In genomic region chr7:70568674-70569334, GRCh38 we compare ENCODE assay signal across 15 cellular contexts.
DNase-seq lines count a peak whose midpoint lies in the region; ATAC-seq, FAIRE-seq and TF ChIP-seq lines count a peak whose summit lies in the region.
"Had no signal": no experiment of that assay in that cellular context is flagged by ENCODE, and none has a peak within 500 bp of the region (broad histone marks: within the 10 kb centered on the region; RNA-seq: fewer than 3 reads in every experiment).

No MANE protein-coding gene starts in this region.

- DNase-seq in NCI-H1092 (lab: John Stamatoyannopoulos, UW) (peak; percentile 54), K562 (ENCODE audit: extremely low read depth in 1 of 4, low spot score in 3 of 4) (peak in 2 of 4 experiments; percentile 51 to 71), right lobe of liver (peak; percentile 79 to 93 (median 83)), DMS153 (lab: John Stamatoyannopoulos, UW) (no peak), NCI-H226 (no peak)
- no peak for DNase-seq in effector memory CD4-positive, alpha-beta T cell
- no peak for DNase-seq in activated CD4-positive, alpha-beta T cell treated with anti-CD3 and anti-CD28 coated beads, Interleukin-2, amount 50 U/mL, for 1 hour
- DNase-seq: activated CD4-positive, CD25-positive, alpha-beta regulatory T cell; activated CD8-positive, alpha-beta memory T cell treated with anti-CD3 and anti-CD28 coated beads, Interleukin-2, amount 10 ng/mL, durations not matched to agents 7 days and 5 days; activated naive CD4-positive, alpha-beta T cell treated with Interleukin-2 at 50 U/mL for 16 hours; central memory CD4-positive, alpha-beta T cell; stimulated activated CD4-positive, alpha-beta T cell treated with anti-CD3 and anti-CD28 coated beads, Interleukin-12 subunit alpha, Interleukin-12 subunit beta, amount 100 ng/mL, for 4 hours; T-helper 1 cell had no signal

- TF ChIP-seq POLR2A in K562 (conservative IDR thresholded peaks at IDR 0.05) (no peak), right lobe of liver (IDR thresholded peaks at IDR 0.05) (no peak)

- CTCF ChIA-PET in K562 (lab: Yijun Ruan, JAX; ENCODE audit: low intra/inter-chr PET ratio), result no interaction called here

- H3K4me2 ChIP-seq in K562 (ENCODE audit: insufficient read depth, low read length), result peak overlapping the region; percentile 38; the same call in 1 of the 2 replicates
- H3K4me2 ChIP-seq: GM23338 had no signal

- no peaks in the 10 kb centered on the region for H3K9me1 ChIP-seq in K562 (ENCODE audit: control insufficient read depth, insufficient read depth, low read length)

- peak; percentile 96 for TF ChIP-seq EP300 in K562 (IDR thresholded peaks at IDR 0.05; ENCODE audit: low read length)

- H3K36me3 ChIP-seq in K562 (ENCODE audit: control insufficient read depth, insufficient read depth, low read length), result no peaks in the 10 kb centered on the region
- no peaks in the 10 kb centered on the region for H3K36me3 ChIP-seq in right lobe of liver
- no peaks in the 10 kb centered on the region for H3K36me3 ChIP-seq in effector memory CD4-positive, alpha-beta T cell (ENCODE audit: control insufficient read depth, insufficient read depth, low read length)

- peaks cover 3 to 26% of the 10 kb centered on the region in 2 experiments; a peak in 3 of 5 replicates for H3K4me1 ChIP-seq in K562 (replicated peaks in 1 of 2; ENCODE audit: control insufficient read depth in 2 of 2, insufficient read depth in 2 of 2, low read length in 2 of 2)
- H3K4me1 ChIP-seq in right lobe of liver, result peaks cover 0 to 81% (median 23%) of the 10 kb centered on the region in 4 donors
- no peaks in the 10 kb centered on the region for H3K4me1 ChIP-seq in effector memory CD4-positive, alpha-beta T cell (ENCODE audit: control insufficient read depth, insufficient read depth, low read length, poor library complexity, severe bottlenecking)

- H3K9ac ChIP-seq in K562 (ENCODE audit: insufficient read depth in 1 of 2, low read depth in 2 of 2, low read length in 2 of 2), result no peak overlapping the region

- FAIRE-seq in K562 (lab: Jason Lieb, UNC), result peak; percentile 74

- H3K9me3 ChIP-seq in K562 (replicated peaks; ENCODE audit: control insufficient read depth, insufficient read depth, low read depth, low read length) (no peaks in the 10 kb centered on the region), right lobe of liver (no peaks in the 10 kb centered on the region)
- no peaks in the 10 kb centered on the region for H3K9me3 ChIP-seq in effector memory CD4-positive, alpha-beta T cell (ENCODE audit: control insufficient read depth, low read length)

- in situ Hi-C loops in K562 (cut with MboI), result no loop called here

- H3K27ac ChIP-seq in 22Rv1, result peak overlapping the region; percentile 26
- H3K27ac ChIP-seq in K562 (ENCODE audit: extremely low read depth, low read depth, low read length), result peak overlapping the region; percentile 48
- peak overlapping the region in 2 of 3 donors; percentile 54 to 66 for H3K27ac ChIP-seq in right lobe of liver
- H3K27ac ChIP-seq in effector memory CD4-positive, alpha-beta T cell (ENCODE audit: insufficient read depth, low read length, poor library complexity, severe bottlenecking), result no peak overlapping the region

- intact Hi-C loops in K562 (cut with micrococcal nuclease) (no loop called here), right lobe of liver (cut with DNase I) (no loop called here)

- peaks cover 5% of the 10 kb centered on the region; the same call in 1 of the 2 replicates for H4K20me1 ChIP-seq in K562 (replicated peaks; ENCODE audit: control insufficient read depth, insufficient read depth, low read length)

- no peaks in the 10 kb centered on the region for H3K79me2 ChIP-seq in K562 (ENCODE audit: control insufficient read depth, insufficient read depth, low read length)

- POLR2A ChIA-PET in K562 (lab: Yijun Ruan, JAX), result interaction anchor here (0.5 to 1.7 kb wide), 2 partner anchors 12 to 19 kb away, joined by 3 to 4 read pairs; no protein-coding TSS in a partner anchor

- H3K4me3 ChIP-seq in K562 (no peak overlapping the region), right lobe of liver (no peak overlapping the region)
- no peak overlapping the region for H3K4me3 ChIP-seq in effector memory CD4-positive, alpha-beta T cell (ENCODE audit: insufficient read depth, low read depth, low read length, poor library complexity, severe bottlenecking)
- H3K4me3 ChIP-seq: GM23338 had no signal

- H3K27me3 ChIP-seq in K562 (ENCODE audit: control insufficient read depth in 2 of 2, insufficient read depth in 2 of 2, low read length in 2 of 2) (no peaks in the 10 kb centered on the region; a peak in 1 of 5 replicates), right lobe of liver (no peaks in the 10 kb centered on the region)
- no peaks in the 10 kb centered on the region for H3K27me3 ChIP-seq in effector memory CD4-positive, alpha-beta T cell (replicated peaks; ENCODE audit: control insufficient read depth, insufficient read depth, low read length, poor library complexity, severe bottlenecking)

- 0 out of 4 replicates have a peak, but pooled peaks of 1 of the 2 experiments have one; percentile 15 for TF ChIP-seq RAD21 in K562 (CRISPR knock-in tag; conservative IDR thresholded peaks at IDR 0.05 in 1 of 2, IDR thresholded peaks at IDR 0.05 in 1 of 2)

- under 1% methylated on average over 8 of the region's 8 CpGs for WGBS in K562 (ENCODE audit: insufficient coverage, low coverage, missing lambda C conversion rate)
- WGBS in right lobe of liver (ENCODE audit: insufficient coverage, low coverage, low lambda C conversion rate, missing lambda C conversion rate), result 30% methylated on average over 7 of the region's 8 CpGs

- no TSS peak for BruUV-seq in K562 (replicated peaks; lab: Mats Ljungman, UMichigan)

- no peak overlapping the region for H2AFZ ChIP-seq in K562 (ENCODE audit: low read depth, low read length)
- H2AFZ ChIP-seq: GM23338 had no signal

- TF ChIP-seq CTCF in 22Rv1 (IDR thresholded peaks at IDR 0.05) (0 out of 2 replicates have a peak, but pooled peaks have one; percentile 18), K562 (IDR thresholded peaks at IDR 0.05 in 2 of 3, conservative IDR thresholded peaks at IDR 0.05 in 1 of 3; ENCODE audit: insufficient read depth in 2 of 3, low read depth in 1 of 3, low read length in 3 of 3) (0 out of 6 replicates have a peak, but pooled peaks of 1 of the 3 experiments have one; percentile 4), right lobe of liver (IDR thresholded peaks at IDR 0.05) (peak in 1 of 4 donors; percentile 8)

- peak; percentile 81 for ATAC-seq in K562
- ATAC-seq in right lobe of liver, result peak; percentile 79 to 87 (median 84)
- ATAC-seq: activated CD8-positive, alpha-beta memory T cell treated with anti-CD3 and anti-CD28 coated beads, Interleukin-2, amount 10 ng/mL, durations not matched to agents 7 days and 5 days; GM23338 had no signal

TF ChIP-seq in K562, 482 proteins besides CTCF, POLR2A, EP300 and RAD21 (continues in another document):
- TF ChIP-seq VEZF1 (CRISPR knock-in tag; IDR thresholded peaks at IDR 0.05), result peak; percentile 50; the same call in 1 of the 2 replicates
- peak; percentile 55 for TF ChIP-seq DACH1 (IDR thresholded peaks at IDR 0.05; ENCODE audit: partially characterized antibody)
- TF ChIP-seq MEF2A (IDR thresholded peaks at IDR 0.05; ENCODE audit: control insufficient read depth, low read depth, low read length), result peak; percentile 79; the same call in 1 of the 2 replicates
- peak; percentile 94 for TF ChIP-seq LEF1 (IDR thresholded peaks at IDR 0.05)
- no peak for TF ChIP-seq TFAM (CRISPR knock-in tag; conservative IDR thresholded peaks at IDR 0.05)
- peak; percentile 97 for TF ChIP-seq MEF2D (tag; conservative IDR thresholded peaks at IDR 0.05; ENCODE audit: low read depth)
- TF ChIP-seq ZNF785 (CRISPR knock-in tag; IDR thresholded peaks at IDR 0.05), result no peak
- peak; percentile 82 for TF ChIP-seq HMGN3 (IDR thresholded peaks at IDR 0.05; ENCODE audit: borderline replicate concordance, extremely low read depth, insufficient read length, low read depth, low read length)
- TF ChIP-seq KDM1A (IDR thresholded peaks at IDR 0.05), result peak; percentile 86 to 88
- peak; percentile 60; the same call in 1 of the 2 replicates for TF ChIP-seq HDAC2 (IDR thresholded peaks at IDR 0.05)
- TF ChIP-seq ZNF77 (CRISPR knock-in tag; IDR thresholded peaks at IDR 0.05), result no peak
- TF ChIP-seq SMARCE1 (IDR thresholded peaks at IDR 0.05), result peak; percentile 72
- 0 out of 2 replicates have a peak, but pooled peaks have one; percentile 59 for TF ChIP-seq SMAD3 (CRISPR knock-in tag; conservative IDR thresholded peaks at IDR 0.05)

Comparison
In these comparisons a context has a peak if more than half of its experiments do, and no peak if none do; other contexts are left out.
1. DNase-seq: peak in NCI-H1092 (single experiment) and right lobe of liver (3 of 3); none in effector memory CD4-positive, alpha-beta T cell (0 of 3), activated CD4-positive, alpha-beta T cell treated with anti-CD3 and anti-CD28 coated beads, Interleukin-2, amount 50 U/mL, for 1 hour (single experiment), DMS153 (single experiment) and NCI-H226 (single experiment).